In the genomic region with DNA sequence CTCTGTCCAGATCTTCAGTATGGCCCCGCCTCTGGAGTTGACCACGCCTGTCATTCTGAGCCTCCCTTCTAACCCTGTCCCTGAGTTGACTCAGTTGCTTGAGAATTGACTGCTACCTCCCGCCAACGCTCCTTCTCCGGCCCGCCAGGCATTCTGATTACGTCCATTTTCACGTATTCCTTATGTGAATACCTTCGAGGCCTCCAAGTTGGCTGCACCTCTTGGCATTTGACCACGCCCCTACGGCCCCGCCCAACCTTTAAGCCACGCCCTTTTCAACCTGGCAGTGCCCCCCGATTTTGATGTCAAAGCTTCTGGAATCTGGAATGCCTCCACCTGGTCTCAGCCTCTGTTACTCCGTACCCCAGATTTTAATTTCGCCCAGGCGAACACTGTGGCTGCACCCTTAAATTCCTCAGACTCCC, we compare ENCODE assay signal across 8 cellular contexts. TPM values are rescaled to one million over a fixed set of nuclear protein-coding genes. Genes with fewer than 3 reads are reported as not detected.
DNase-seq lines count a peak whose midpoint lies in the region; ATAC-seq lines count a peak whose summit lies in the region.

No MANE protein-coding gene starts in this region.

- peak overlapping the region; percentile 77 to 94 (median 87) for H3K4me3 Mint-ChIP-seq in IgD-negative memory B cell

- peak overlapping the region in 2 of 3 donors; percentile 80 to 98 for H3K27ac Mint-ChIP-seq in IgD-negative memory B cell

- DNase-seq in activated T-cell treated with anti-CD3 and anti-CD28 coated beads, Interleukin-2, amount 50 U/mL, for 1 hour = peak; percentile 44
- peak; percentile 87 for DNase-seq in stimulated activated CD8-positive, alpha-beta memory T cell treated with anti-CD3 and anti-CD28 coated beads, Interleukin-4, amount 100 ng/mL, for 48 hours
- DNase-seq in caudate nucleus (lab: John Stamatoyannopoulos, UW) = no peak
- DNase-seq in DMS114 treated with DMSO at 0.1 percent for 48 hours (lab: John Stamatoyannopoulos, UW; ENCODE audit: unreplicated experiment) = no peak
- DNase-seq in NCI-H345 (lab: John Stamatoyannopoulos, UW) = no peak

- peaks cover 27 to 37% (median 28%) of the 10 kb centered on the region in 3 donors for H3K4me1 Mint-ChIP-seq in IgD-negative memory B cell

- ATAC-seq in HG02852 (IDR thresholded peaks at IDR 0.05; ENCODE audit: unreplicated experiment) = no peak

- no peaks in the 10 kb centered on the region for H3K27me3 Mint-ChIP-seq in IgD-negative memory B cell

- no peaks in the 10 kb centered on the region for H3K9me3 Mint-ChIP-seq in IgD-negative memory B cell

- peak overlapping the region; percentile 8 for H3K4me3 ChIP-seq in iPS-11a (ENCODE audit: low read depth, low read length)

- no peak overlapping the region for H3K27ac ChIP-seq in caudate nucleus (ENCODE audit: low read depth, low read length)

- peaks cover 5% of the 10 kb centered on the region for H3K36me3 Mint-ChIP-seq in IgD-negative memory B cell

RNA-seq across cellular contexts. Expression of gene EML2, which starts 1.7 kb away (rescaled TPM):
- polyA plus RNA-seq in IgD-negative memory B cell = 18.5 TPM

RNA-seq across cellular contexts. Expression of gene GIPR, which starts 27.2 kb away (rescaled TPM):
- not detected for polyA plus RNA-seq in IgD-negative memory B cell

RNA-seq across cellular contexts. Expression of gene GPR4, which starts 38.8 kb away (rescaled TPM):
- polyA plus RNA-seq in IgD-negative memory B cell = not detected

RNA-seq across cellular contexts. Expression of gene SNRPD2, which starts 50.9 kb away (rescaled TPM):
- 841 TPM for polyA plus RNA-seq in IgD-negative memory B cell

RNA-seq across cellular contexts. Expression of gene QPCTL, which starts 51.6 kb away (rescaled TPM):
- polyA plus RNA-seq in IgD-negative memory B cell = 2.7 TPM

Comparison
In these comparisons a context has a peak if more than half of its experiments do, and no peak if none do; other contexts are left out.
1. DNase-seq: peak in activated T-cell treated with anti-CD3 and anti-CD28 coated beads, Interleukin-2, amount 50 U/mL, for 1 hour (single experiment) and stimulated activated CD8-positive, alpha-beta memory T cell treated with anti-CD3 and anti-CD28 coated beads, Interleukin-4, amount 100 ng/mL, for 48 hours (single experiment); none in caudate nucleus (0 of 61), DMS114 treated with DMSO at 0.1 percent for 48 hours (single experiment) and NCI-H345 (single experiment).